In the genomic region with DNA sequence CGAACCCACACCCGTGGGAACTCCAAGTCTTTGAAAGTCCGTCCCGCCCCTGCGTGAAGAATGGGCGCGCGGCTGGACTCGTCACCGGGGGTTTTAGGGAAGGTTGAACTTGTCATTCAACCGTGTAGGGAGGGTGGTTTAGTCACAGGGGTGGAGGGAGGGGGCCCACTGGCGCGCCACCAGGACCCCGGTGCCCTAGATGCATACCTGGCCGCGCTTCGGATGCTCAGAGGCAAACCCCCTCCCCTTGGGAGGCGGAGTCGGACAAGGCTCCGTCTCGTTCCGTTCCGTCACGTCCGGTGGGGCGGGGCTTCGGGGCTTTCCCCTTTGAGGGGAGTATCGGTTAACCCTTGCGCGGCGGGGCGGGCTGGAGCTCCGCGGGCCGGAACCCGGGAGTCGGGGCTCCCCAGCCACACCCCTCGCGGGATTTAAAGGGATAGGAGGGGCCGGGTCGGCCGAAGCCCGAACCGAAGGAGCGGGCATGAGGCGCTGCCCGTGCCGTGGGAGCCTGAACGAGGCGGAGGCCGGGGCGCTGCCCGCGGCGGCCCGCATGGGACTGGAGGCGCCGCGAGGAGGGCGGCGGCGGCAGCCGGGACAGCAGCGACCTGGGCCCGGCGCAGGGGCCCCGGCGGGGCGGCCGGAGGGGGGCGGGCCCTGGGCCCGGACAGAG, we compare ENCODE assay signal across 8 cellular contexts. TPM values are rescaled to one million over a fixed set of nuclear protein-coding genes. Genes with fewer than 3 reads are reported as not detected.
DNase-seq lines count a peak whose midpoint lies in the region; ATAC-seq and TF ChIP-seq lines count a peak whose summit lies in the region.

COQ8B (minus strand) TSS at position 232 of the 670 bp plus-strand sequence. CDS start 2,254 bp downstream, outside the sequence.
ITPKC (plus strand) TSS at position 458 of the 670 bp plus-strand sequence; CDS start at position 482, 24 bp downstream.

- H3K9me3 Mint-ChIP-seq in T-cell (no peaks in the 10 kb centered on the region), type B pancreatic cell (no peaks in the 10 kb centered on the region)

- H3K27ac Mint-ChIP-seq in T-cell = peak within 1 kb of the TSS; percentile 87 to 90
- H3K27ac Mint-ChIP-seq in type B pancreatic cell = peak within 1 kb of the TSS; percentile 100

- CTCF ChIA-PET in T-cell (lab: Charles Lee) = interaction anchor here in 1 of 2 donors (1.3 kb wide), 1 partner anchor 60 kb away, joined by 3 read pairs; no protein-coding TSS in a partner anchor

- in situ Hi-C loops in GM13976 (cut with MboI; ENCODE audit: low sequenced_read_pairs, unreplicated experiment) = no loop called here

- POLR2A ChIA-PET in T-cell (lab: Charles Lee) = interaction anchor here (1.0 to 1.3 kb wide), 3 partner anchors 34 to 61 kb away, joined by 3 to 5 read pairs (median 4); partner anchors contain the start of genes ACTMAP (in 1 of the 2), RAB4B (in 1 of the 2) and SNRPA (in 1 of the 2)

- H3K4me1 ChIP-seq in heart right ventricle = peaks cover 16 to 83% (median 64%) of the 10 kb centered on the region in 9 donors

- ATAC-seq in HG02870 (IDR thresholded peaks at IDR 0.05; ENCODE audit: unreplicated experiment) (peak; percentile 70), T-cell (replicated peaks in 1 of 4) (peak; percentile 72 to 80 (median 76)), heart right ventricle (peak; percentile 77 to 87 (median 84))

- intact Hi-C loops in heart right ventricle (cut with DNase I) = loop anchor here in 7 of 10 donors (1.0 to 10.0 kb wide), 10 partner anchors 34 to 91 kb away; partner anchors contain the start of genes ACTMAP (in 6 of the 7), SNRPA (in 5 of the 7), EGLN2 (in 3 of the 7) and RAB4B (in 1 of the 7)
- intact Hi-C loops in posterior cingulate gyrus (cut with DNase I) = loop anchor here (2.0 to 10.0 kb wide), 3 partner anchors 34 to 546 kb away; partner anchors contain the start of genes ACTMAP and SNRPA

- H3K4me3 ChIP-seq in heart right ventricle = peak within 1 kb of the TSS; percentile 64 to 89 (median 78)

- H3K4me1 Mint-ChIP-seq in T-cell = peaks cover 68 to 75% (median 69%) of the 10 kb centered on the region in 3 donors
- H3K4me1 Mint-ChIP-seq in type B pancreatic cell (ENCODE audit: unreplicated experiment) = peaks cover 36% of the 10 kb centered on the region

- H3K36me3 ChIP-seq in heart right ventricle = peaks cover 0 to 18% (median 0%) of the 10 kb centered on the region in 9 donors

- peaks cover 15% of the 10 kb centered on the region for H3K36me3 Mint-ChIP-seq in T-cell
- H3K36me3 Mint-ChIP-seq in type B pancreatic cell = peaks cover 14% of the 10 kb centered on the region

- no peaks in the 10 kb centered on the region for H3K27me3 ChIP-seq in heart right ventricle

- WGBS in heart right ventricle, 2 donors = 0 to 1% methylated on average over 68 to 72 of the region's 72 CpGs

- H3K9me3 ChIP-seq in heart right ventricle = no peaks in the 10 kb centered on the region

- H3K4me3 Mint-ChIP-seq in T-cell (peak within 1 kb of the TSS; percentile 80 to 91 (median 90)), type B pancreatic cell (peak within 1 kb of the TSS; percentile 97)

- H3K27me3 Mint-ChIP-seq in T-cell = no peaks in the 10 kb centered on the region
- H3K27me3 Mint-ChIP-seq in type B pancreatic cell = no peaks in the 10 kb centered on the region

- no peak for TF ChIP-seq CTCF in GM13976 (IDR thresholded peaks at IDR 0.05; ENCODE audit: borderline replicate concordance, control extremely low read depth, extremely low read depth, insufficient read depth, missing control alignments)
- TF ChIP-seq CTCF in heart right ventricle (IDR thresholded peaks at IDR 0.05) = peak in 5 of 9 donors; percentile 16 to 44 (median 26)
- peak; percentile 60 for TF ChIP-seq CTCF in type B pancreatic cell (conservative IDR thresholded peaks at IDR 0.05)

- DNase-seq in GM13976 (ENCODE audit: low spot score) = peak; percentile 99
- peak; percentile 99 for DNase-seq in NCI-H146 (lab: John Stamatoyannopoulos, UW)
- DNase-seq in T-cell = peak; percentile 97 to 100 (median 100)
- DNase-seq in amniotic epithelial cell (ENCODE audit: low read depth) = peak; percentile 95
- peak; percentile 100 for DNase-seq in heart right ventricle
- DNase-seq in posterior cingulate gyrus = peak; percentile 99 to 100 (median 100)
- peak; percentile 100 for DNase-seq in type B pancreatic cell (ENCODE audit: extremely low spot score, unreplicated experiment)

- peak within 1 kb of the TSS; percentile 87 to 98 (median 97) for H3K27ac ChIP-seq in heart right ventricle

RNA-seq across cellular contexts. Expression of gene COQ8B, which starts in this region (rescaled TPM):
- total RNA-seq in T-cell (10 to 100 TPM; 30.8 to 60.1 (median 53.9) TPM), heart right ventricle (10 to 100 TPM; 17.9 to 34.3 (median 27.3) TPM), type B pancreatic cell (ENCODE audit: low replicate concordance) (39.9 and 48.4 TPM in 2 replicates)
- 10 to 100 TPM; 26.3 to 34.4 TPM for polyA plus RNA-seq in heart right ventricle

RNA-seq across cellular contexts. Expression of gene ITPKC, which starts in this region (rescaled TPM):
- total RNA-seq in T-cell (10 to 100 TPM in 1 of 5 donors, 1 to 10 TPM in 4; 5.9 to 11.8 (median 9.3) TPM), heart right ventricle (10 to 100 TPM in 3 of 10 donors, 1 to 10 TPM in 7; 6.2 to 15.3 (median 9.1) TPM), type B pancreatic cell (ENCODE audit: low replicate concordance) (22.4 and 46.1 TPM in 2 replicates)
- 10 to 100 TPM; 16.8 to 17.3 TPM for polyA plus RNA-seq in heart right ventricle

Comparison
In these comparisons a context has a peak if more than half of its experiments do, and no peak if none do; other contexts are left out.
1. Peak in every context shown above with its lines: DNase-seq, ATAC-seq, H3K4me3 ChIP-seq and H3K27ac ChIP-seq.